8 cellular contexts compared by ENCODE assay signal in the genomic region with DNA sequence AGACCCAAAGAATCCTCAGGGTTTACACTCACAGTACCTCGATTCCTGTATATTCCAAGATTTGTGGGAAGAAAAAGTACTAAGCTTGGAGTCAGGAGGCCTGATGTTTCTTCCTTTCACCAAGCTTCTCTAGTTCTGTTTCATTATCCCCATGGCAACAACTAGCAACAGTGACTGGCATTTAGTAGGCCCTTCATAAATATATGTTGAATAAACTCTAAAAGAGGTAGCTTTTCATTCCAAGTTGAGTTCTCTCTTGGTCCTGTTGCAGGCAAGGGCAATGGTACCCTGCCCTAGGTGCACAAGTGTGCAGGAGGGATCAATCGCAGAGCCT. TPM values are rescaled to one million over a fixed set of nuclear protein-coding genes. Genes with fewer than 3 reads are reported as not detected.
DNase-seq lines count a peak whose midpoint lies in the region; ATAC-seq and TF ChIP-seq lines count a peak whose summit lies in the region.

No MANE protein-coding gene starts in this region.

- H3K4me2 ChIP-seq in neural cell (ENCODE audit: low read length) = peak overlapping the region; percentile 82

- H3K9me2 ChIP-seq in neural cell (ENCODE audit: insufficient read depth, low read length) = no peaks in the 10 kb centered on the region

- no peak for ATAC-seq in HG02852 (IDR thresholded peaks at IDR 0.05; ENCODE audit: unreplicated experiment)

- H2AFZ ChIP-seq in neural cell (ENCODE audit: low read depth, low read length) = peak overlapping the region; percentile 40

- H3K9me3 ChIP-seq in SJCRH30 (replicated peaks) (no peaks in the 10 kb centered on the region), neural cell (ENCODE audit: low read length) (no peaks in the 10 kb centered on the region)

- TF ChIP-seq EP300 in neural cell (conservative IDR thresholded peaks at IDR 0.05; ENCODE audit: poor library complexity, severe bottlenecking) = no peak

- no peak for TF ChIP-seq CTCF in 22Rv1 (IDR thresholded peaks at IDR 0.05)
- no peak for TF ChIP-seq CTCF in GM12864 (IDR thresholded peaks at IDR 0.05; ENCODE audit: low read depth, low read length, missing control alignments)
- TF ChIP-seq CTCF in neural cell (IDR thresholded peaks at IDR 0.05; ENCODE audit: poor library complexity, severe bottlenecking) = no peak

- peak overlapping the region; percentile 92 for H3K9ac ChIP-seq in neural cell (ENCODE audit: low read length)

- H3K79me2 ChIP-seq in neural cell (replicated peaks; ENCODE audit: insufficient read depth, low read length) = peaks cover 33% of the 10 kb centered on the region

- H4K20me1 ChIP-seq in neural cell (ENCODE audit: insufficient read depth) = no peaks in the 10 kb centered on the region

- peak overlapping the region; percentile 91 for H3K27ac ChIP-seq in 22Rv1
- peak overlapping the region; percentile 67 for H3K27ac ChIP-seq in SJCRH30
- peak overlapping the region; percentile 87 for H3K27ac ChIP-seq in neural cell (ENCODE audit: low read length)

- H3K36me3 ChIP-seq in SJCRH30 (peaks cover 22% of the 10 kb centered on the region), neural cell (ENCODE audit: insufficient read depth, low read length) (no peaks in the 10 kb centered on the region)

- peaks cover 13% of the 10 kb centered on the region for H3K4me1 ChIP-seq in SJCRH30

- no peaks in the 10 kb centered on the region for H3K27me3 ChIP-seq in SJCRH30
- H3K27me3 ChIP-seq in neural cell (ENCODE audit: insufficient read depth, low read depth, low read length) = no peaks in the 10 kb centered on the region

- no peak for TF ChIP-seq RAD21 in neural cell (conservative IDR thresholded peaks at IDR 0.05)

- H3K4me3 ChIP-seq in GM12864 (ENCODE audit: low read depth, low read length) (peak overlapping the region; percentile 77), SJCRH30 (peak overlapping the region; percentile 80), neural cell (ENCODE audit: low read length) (peak overlapping the region; percentile 72)

- DNase-seq in GM12864 (ENCODE audit: low read depth) (no peak), SJCRH30 (no peak), epidermal melanocyte (ENCODE audit: insufficient read length, low spot score) (peak; percentile 46), NAMALWA (ENCODE audit: low spot score) (no peak), NCI-H526 treated with DMSO at 0.1 percent for 48 hours (lab: John Stamatoyannopoulos, UW) (no peak)

- no peaks in the 10 kb centered on the region for H3F3A ChIP-seq in neural cell (ENCODE audit: insufficient read depth, low read length, poor library complexity, severe bottlenecking)

TF ChIP-seq in neural cell, 6 proteins besides CTCF, POLR2A, EP300 and RAD21:
- no peak for TF ChIP-seq POLR2AphosphoS5 (IDR thresholded peaks at IDR 0.05)
- TF ChIP-seq SMC3 (conservative IDR thresholded peaks at IDR 0.05; ENCODE audit: poor library complexity) = no peak
- TF ChIP-seq TAF1 (IDR thresholded peaks at IDR 0.05; ENCODE audit: low read depth) = no peak
- TF ChIP-seq EZH2 (IDR thresholded peaks at IDR 0.05; ENCODE audit: borderline replicate concordance, insufficient read depth, low read length, poor library complexity, severe bottlenecking) = no peak
- TF ChIP-seq MXI1 (conservative IDR thresholded peaks at IDR 0.05; ENCODE audit: poor library complexity, severe bottlenecking) = no peak

RNA-seq across cellular contexts. Expression of gene UBE2Z, which starts 0.5 kb away (rescaled TPM):
- 62.2 and 64.5 TPM in 2 replicates for total RNA-seq in SJCRH30 (2014; rRNA removed; shearing (Covaris generic))
- 53.3 and 70.3 TPM in 2 replicates for polyA plus RNA-seq in neural cell
- polyA minus RNA-seq in neural cell = 53.1 and 62.4 TPM in 2 replicates

RNA-seq across cellular contexts. Expression of gene ATP5MC1, which starts 15.1 kb away (rescaled TPM):
- 143 and 185 TPM in 2 replicates for total RNA-seq in SJCRH30 (2014; rRNA removed; shearing (Covaris generic))
- polyA plus RNA-seq in neural cell = 286 and 331 TPM in 2 replicates
- 55.8 and 57.1 TPM in 2 replicates for polyA minus RNA-seq in neural cell

RNA-seq across cellular contexts. Expression of gene SNF8, which starts 37.0 kb away (rescaled TPM):
- total RNA-seq in SJCRH30 (2014; rRNA removed; shearing (Covaris generic)) = 135 and 141 TPM in 2 replicates
- 171 and 223 TPM in 2 replicates for polyA plus RNA-seq in neural cell
- polyA minus RNA-seq in neural cell = 83.0 and 85.9 TPM in 2 replicates
